8 cellular contexts compared by ENCODE assay signal in the genomic region with DNA sequence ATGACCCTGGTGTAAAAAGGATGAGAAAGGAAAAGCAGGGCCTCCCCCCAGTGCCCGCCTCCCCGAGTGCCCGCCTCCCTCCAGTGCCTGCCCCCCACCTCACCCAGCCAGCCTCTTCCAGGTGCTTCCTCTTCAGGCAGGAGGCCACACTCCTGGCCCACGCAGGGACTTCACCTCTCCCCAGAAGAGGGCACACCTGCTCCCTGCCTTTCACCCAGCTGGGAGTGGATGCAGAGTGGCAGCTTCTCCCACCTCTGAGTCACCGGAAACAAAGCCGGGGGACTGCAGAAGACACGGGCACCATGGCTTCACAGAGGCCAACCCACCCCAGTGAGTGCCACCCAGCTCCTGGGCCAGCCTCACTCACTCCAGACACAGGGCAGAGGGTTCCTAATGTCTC. TPM values are rescaled to one million over a fixed set of nuclear protein-coding genes. Genes with fewer than 3 reads are reported as not detected.
DNase-seq lines count a peak whose midpoint lies in the region; ATAC-seq lines count a peak whose summit lies in the region.

No MANE protein-coding gene starts in this region.

- peaks cover 2% of the 10 kb centered on the region for H3K36me3 Mint-ChIP-seq in natural killer cell treated with Interleukin-12 subunit alpha and Interleukin-12 subunit beta and Interleukin-15 and Interleukin-18, amount 100 ng/mL, for 72 hours

- H3K4me3 Mint-ChIP-seq in natural killer cell treated with Interleukin-12 subunit alpha and Interleukin-12 subunit beta and Interleukin-15 and Interleukin-18, amount 100 ng/mL, for 72 hours: no peak overlapping the region

- DNase-seq in ELR (ENCODE audit: low read depth) (peak; percentile 32), NCI-H69 (lab: John Stamatoyannopoulos, UW) (peak; percentile 40), AG20443 (ENCODE audit: low spot score) (no peak), NCI-H1105 (lab: John Stamatoyannopoulos, UW) (no peak)
- DNase-seq in activated naive CD4-positive, alpha-beta T cell treated with Interleukin-2 at 50 U/mL for 16 hours: peak; percentile 30
- DNase-seq in natural killer cell treated with Interleukin-12 subunit alpha and Interleukin-12 subunit beta and Interleukin-15 and Interleukin-18, amount 100 ng/mL, for 72 hours (ENCODE audit: low spot score): peak; percentile 66

- no peaks in the 10 kb centered on the region for H3K9me3 Mint-ChIP-seq in natural killer cell treated with Interleukin-12 subunit alpha and Interleukin-12 subunit beta and Interleukin-15 and Interleukin-18, amount 100 ng/mL, for 72 hours

- H3K27me3 Mint-ChIP-seq in natural killer cell treated with Interleukin-12 subunit alpha and Interleukin-12 subunit beta and Interleukin-15 and Interleukin-18, amount 100 ng/mL, for 72 hours: no peaks in the 10 kb centered on the region

- peak; percentile 59 to 81 for ATAC-seq in natural killer cell treated with Interleukin-12 subunit alpha and Interleukin-12 subunit beta and Interleukin-15 and Interleukin-18, amount 100 ng/mL, for 72 hours
- no peak for ATAC-seq in GM18517 (IDR thresholded peaks at IDR 0.05; ENCODE audit: unreplicated experiment)
- no peak for ATAC-seq in GM19023 (IDR thresholded peaks at IDR 0.05; ENCODE audit: unreplicated experiment)

- H3K4me1 Mint-ChIP-seq in natural killer cell treated with Interleukin-12 subunit alpha and Interleukin-12 subunit beta and Interleukin-15 and Interleukin-18, amount 100 ng/mL, for 72 hours (ENCODE audit: low read depth in 2 of 2): peaks cover 30 to 47% of the 10 kb centered on the region in 2 donors

- H3K27ac Mint-ChIP-seq in natural killer cell treated with Interleukin-12 subunit alpha and Interleukin-12 subunit beta and Interleukin-15 and Interleukin-18, amount 100 ng/mL, for 72 hours: peak overlapping the region in 1 of 2 donors; percentile 96

RNA-seq across cellular contexts. Expression of gene CPT1A, which starts 16.1 kb away (rescaled TPM):
- total RNA-seq in natural killer cell treated with Interleukin-12 subunit alpha and Interleukin-12 subunit beta and Interleukin-15 and Interleukin-18, amount 100 ng/mL, for 72 hours: 10 to 100 TPM; 26.7 to 32.3 TPM

Comparison
In these comparisons a context has a peak if more than half of its experiments do, and no peak if none do; other contexts are left out.
1. DNase-seq: peak in ELR (single experiment), NCI-H69 (single experiment), activated naive CD4-positive, alpha-beta T cell treated with Interleukin-2 at 50 U/mL for 16 hours (single experiment) and natural killer cell treated with Interleukin-12 subunit alpha and Interleukin-12 subunit beta and Interleukin-15 and Interleukin-18, amount 100 ng/mL, for 72 hours (single experiment); none in AG20443 (single experiment) and NCI-H1105 (single experiment).
2. ATAC-seq: peak in natural killer cell treated with Interleukin-12 subunit alpha and Interleukin-12 subunit beta and Interleukin-15 and Interleukin-18, amount 100 ng/mL, for 72 hours (2 of 2); none in GM18517 (single experiment) and GM19023 (single experiment).